Comparison of ENCODE assay signal across 26 cellular contexts in the genomic region with DNA sequence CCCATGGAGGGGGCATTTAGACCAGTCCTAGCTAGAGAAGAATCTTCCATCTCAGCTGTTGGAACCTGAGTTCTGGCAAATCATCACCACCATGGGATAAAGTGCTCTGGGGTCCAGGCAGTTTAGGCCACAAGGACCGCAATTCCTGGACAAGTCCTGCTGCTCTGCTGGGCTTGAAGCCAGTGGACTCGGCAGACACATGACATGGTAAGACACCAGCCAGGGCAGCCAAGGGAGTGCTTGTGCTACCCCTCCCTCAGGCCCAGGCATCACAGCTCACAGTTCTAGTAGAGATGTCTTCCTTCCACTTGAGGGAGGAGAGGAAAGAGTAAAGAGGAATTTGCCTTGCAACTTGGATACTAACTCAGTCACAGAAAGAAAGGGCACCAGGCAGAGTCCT.
"Had no signal": no experiment of that assay in that cellular context is flagged by ENCODE, and none has a peak within 500 bp of the region (broad histone marks: within the 10 kb centered on the region; RNA-seq: fewer than 3 reads in every experiment).

No MANE protein-coding gene starts in this region.

- H3K9ac ChIP-seq: parathyroid adenoma had no signal

- H3K79me2 ChIP-seq: parathyroid adenoma had no signal

- H3K4me3 ChIP-seq: heart right ventricle, lung, psoas muscle, skin epidermis, suprapubic skin, thoracic aorta, tibial artery, upper lobe of right lung had no signal

- FAIRE-seq: keratinocyte, urothelium cell line had no signal

- ATAC-seq: left lobe of liver; natural killer cell treated with Interleukin-12 subunit alpha and Interleukin-12 subunit beta and Interleukin-15 and Interleukin-18, amount 100 ng/mL, for 72 hours; sciatic nerve; upper lobe of right lung had no signal

- H3K36me3 ChIP-seq: suprapubic skin, thoracic aorta, tibial artery, upper lobe of right lung had no signal

- H3K27ac ChIP-seq: heart right ventricle, parathyroid adenoma, psoas muscle, skin epidermis, suprapubic skin, thoracic aorta, tibial artery, upper lobe of right lung had no signal

- DNase-seq: heart right ventricle; hippocampal formation; kidney glomerular epithelial cell; left cardiac atrium; mesendoderm; naive B cell; nucleus accumbens; psoas muscle; stimulated activated CD4-positive, alpha-beta T cell treated with anti-CD3 and anti-CD28 coated beads, Interleukin-12 subunit alpha, Interleukin-12 subunit beta, amount 100 ng/mL, for 4 hours; stimulated activated CD4-positive, alpha-beta T cell treated with anti-CD3 and anti-CD28 coated beads, Interleukin-15, amount 100 ng/mL, for 24 hours; stimulated activated CD4-positive, alpha-beta T cell treated with anti-CD3 and anti-CD28 coated beads, Interleukin-2, amount 100 ng/mL, for 24 hours; stimulated activated CD4-positive, alpha-beta T cell treated with anti-CD3 and anti-CD28 coated beads, Interleukin-4, amount 100 ng/mL, for 1 hour; stimulated activated naive CD4-positive, alpha-beta T cell; tibial artery; trophoblast cell; upper lobe of right lung had no signal

- H3K9me3 ChIP-seq: heart right ventricle, psoas muscle, suprapubic skin, thoracic aorta, tibial artery, upper lobe of right lung had no signal

- H3K27me3 ChIP-seq: heart right ventricle, suprapubic skin, tibial artery, upper lobe of right lung had no signal

- H2AFZ ChIP-seq: parathyroid adenoma had no signal

- H3K4me1 ChIP-seq: heart right ventricle, parathyroid adenoma, psoas muscle, suprapubic skin, tibial artery, upper lobe of right lung had no signal
